In genomic region chr14:75294649-75295033, GRCh38 we compare ENCODE assay signal across 8 cellular contexts. TPM values are rescaled to one million over a fixed set of nuclear protein-coding genes. Genes with fewer than 3 reads are reported as not detected.
A peak's percentile ranks its signal among the peaks of the same experiment; 100 is the strongest.
DNase-seq lines count a peak whose midpoint lies in the region; ATAC-seq and TF ChIP-seq lines count a peak whose summit lies in the region.

No MANE protein-coding gene starts in this region.

- peak overlapping the region; percentile 68 for H3K4me3 ChIP-seq in MM.1S (ENCODE audit: low read length)
- H3K4me3 ChIP-seq in ectodermal cell (ENCODE audit: insufficient read depth, low read depth, low read length) = peak overlapping the region; percentile 61

- no peaks in the 10 kb centered on the region for H3K9me2 ChIP-seq in MM.1S (replicated peaks; ENCODE audit: insufficient read depth, low read length)

- no peak for TF ChIP-seq CTCF in MM.1S (IDR thresholded peaks at IDR 0.05; ENCODE audit: low read length)

- 1% methylated on average over 8 of the region's 9 CpGs for WGBS in ectodermal cell, 2 experiments

- no peak for ATAC-seq in natural killer cell treated with Interleukin-12 subunit alpha and Interleukin-12 subunit beta and Interleukin-15 and Interleukin-18, amount 100 ng/mL, for 72 hours
- ATAC-seq in HG03469 (IDR thresholded peaks at IDR 0.05; ENCODE audit: unreplicated experiment) = no peak

- no peaks in the 10 kb centered on the region for H3K36me3 Mint-ChIP-seq in natural killer cell treated with Interleukin-12 subunit alpha and Interleukin-12 subunit beta and Interleukin-15 and Interleukin-18, amount 100 ng/mL, for 72 hours

- no peaks in the 10 kb centered on the region for H4K20me1 ChIP-seq in MM.1S (ENCODE audit: insufficient read depth, low read length)

- H3K27me3 ChIP-seq in MM.1S (replicated peaks; ENCODE audit: insufficient read depth, low read length) (no peaks in the 10 kb centered on the region), ectodermal cell (ENCODE audit: control insufficient read depth, insufficient read depth, low read length, poor library complexity, severe bottlenecking) (no peaks in the 10 kb centered on the region)

- no peaks in the 10 kb centered on the region for H3K9me3 ChIP-seq in MM.1S (replicated peaks; ENCODE audit: insufficient read depth, low read length)
- no peaks in the 10 kb centered on the region for H3K9me3 ChIP-seq in ectodermal cell (ENCODE audit: control insufficient read depth, low read length)

- peak overlapping the region; percentile 96 for H3K4me2 ChIP-seq in MM.1S (ENCODE audit: low read depth, low read length)

- H2AFZ ChIP-seq in MM.1S (ENCODE audit: low read length) = 0 out of 2 replicates have a peak overlapping the region, but pooled peaks have one; percentile 23

- H3K27ac ChIP-seq in MM.1S (ENCODE audit: low read length) = peak overlapping the region; percentile 23; the same call in 1 of the 2 replicates
- H3K27ac ChIP-seq in ectodermal cell (ENCODE audit: insufficient read depth, low read depth, low read length, poor library complexity, severe bottlenecking) = peak overlapping the region; percentile 83

- DNase-seq in GM03348 (ENCODE audit: low spot score) (peak; percentile 17), MM.1S (no peak), kidney tubule cell (ENCODE audit: low spot score) (no peak), globus pallidus (ENCODE audit: low spot score) (no peak), COR-L47 (lab: John Stamatoyannopoulos, UW) (no peak)
- DNase-seq in natural killer cell treated with Interleukin-12 subunit alpha and Interleukin-12 subunit beta and Interleukin-15 and Interleukin-18, amount 100 ng/mL, for 72 hours (ENCODE audit: low spot score) = no peak

- H3K27me3 Mint-ChIP-seq in natural killer cell treated with Interleukin-12 subunit alpha and Interleukin-12 subunit beta and Interleukin-15 and Interleukin-18, amount 100 ng/mL, for 72 hours = peaks cover 3 to 6% of the 10 kb centered on the region in 2 donors

- peaks cover 20 to 23% of the 10 kb centered on the region in 2 donors for H3K4me1 Mint-ChIP-seq in natural killer cell treated with Interleukin-12 subunit alpha and Interleukin-12 subunit beta and Interleukin-15 and Interleukin-18, amount 100 ng/mL, for 72 hours (ENCODE audit: low read depth in 2 of 2)

- peak overlapping the region; percentile 83 for H3K4me3 Mint-ChIP-seq in natural killer cell treated with Interleukin-12 subunit alpha and Interleukin-12 subunit beta and Interleukin-15 and Interleukin-18, amount 100 ng/mL, for 72 hours

- no peaks in the 10 kb centered on the region for H3K4me1 ChIP-seq in MM.1S (ENCODE audit: low read length)
- peaks cover 7% of the 10 kb centered on the region for H3K4me1 ChIP-seq in ectodermal cell (ENCODE audit: control insufficient read depth, insufficient read depth, low read length)

- no peaks in the 10 kb centered on the region for H3K79me2 ChIP-seq in MM.1S (ENCODE audit: low read length)

- H3K9ac ChIP-seq in MM.1S (ENCODE audit: low read length) = peak overlapping the region; percentile 85

- 0 out of 2 replicates have a peak, but pooled peaks cover 4% of the 10 kb centered on the region for H3F3A ChIP-seq in MM.1S (ENCODE audit: insufficient read depth, low read length)

- no peaks in the 10 kb centered on the region for H3K9me3 Mint-ChIP-seq in natural killer cell treated with Interleukin-12 subunit alpha and Interleukin-12 subunit beta and Interleukin-15 and Interleukin-18, amount 100 ng/mL, for 72 hours

- no peak overlapping the region for H3K27ac Mint-ChIP-seq in natural killer cell treated with Interleukin-12 subunit alpha and Interleukin-12 subunit beta and Interleukin-15 and Interleukin-18, amount 100 ng/mL, for 72 hours

- H3K36me3 ChIP-seq in MM.1S (replicated peaks; ENCODE audit: insufficient read depth, low read length) (no peaks in the 10 kb centered on the region), ectodermal cell (ENCODE audit: control insufficient read depth, insufficient read depth, low read length) (no peaks in the 10 kb centered on the region)

RNA-seq across cellular contexts. Expression of gene FOS, which starts 16.0 kb away (rescaled TPM):
- 82.6 TPM for polyA plus RNA-seq in ectodermal cell (2013, experiment 1 of 4)
- polyA plus RNA-seq in ectodermal cell (2013, experiment 2 of 4) = 58.4 TPM
- polyA plus RNA-seq in ectodermal cell (2013, experiment 3 of 4) = 34.2 TPM
- polyA plus RNA-seq in ectodermal cell (2013, experiment 4 of 4) = 32.0 TPM
- total RNA-seq in natural killer cell treated with Interleukin-12 subunit alpha and Interleukin-12 subunit beta and Interleukin-15 and Interleukin-18, amount 100 ng/mL, for 72 hours = 10 to 100 TPM; 25.3 to 35.2 TPM
